In the genomic region with DNA sequence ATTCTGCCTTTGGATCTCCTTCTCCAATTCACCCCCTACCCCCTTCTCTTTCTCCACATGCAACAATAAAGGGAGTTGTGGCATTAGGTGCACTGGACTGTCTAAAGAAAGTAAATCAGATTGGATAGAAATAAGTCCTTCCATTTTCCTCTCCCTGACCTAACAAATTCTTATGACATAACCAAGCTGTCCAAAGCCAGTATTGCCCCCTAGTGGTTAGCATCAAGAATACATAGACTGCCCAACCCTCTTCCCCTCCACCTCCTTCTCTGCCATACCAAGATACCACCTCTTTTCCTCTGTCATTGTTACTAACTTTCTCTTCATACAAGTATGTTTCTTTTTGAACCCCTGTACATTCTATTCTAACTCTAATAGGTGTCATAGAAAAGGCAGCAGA, we compare ENCODE assay signal across 9 cellular contexts. TPM values are rescaled to one million over a fixed set of nuclear protein-coding genes. Genes with fewer than 3 reads are reported as not detected.
A peak's percentile ranks its signal among the peaks of the same experiment; 100 is the strongest.
DNase-seq lines count a peak whose midpoint lies in the region; ATAC-seq, FAIRE-seq and TF ChIP-seq lines count a peak whose summit lies in the region.
"Had no signal": no experiment of that assay in that cellular context is flagged by ENCODE, and none has a peak within 500 bp of the region (broad histone marks: within the 10 kb centered on the region; RNA-seq: fewer than 3 reads in every experiment).

No MANE protein-coding gene starts in this region.

- H4K8ac ChIP-seq in neuronal stem cell (ENCODE audit: low read depth, low read length): no peak overlapping the region

- no peak overlapping the region for H2BK12ac ChIP-seq in neuronal stem cell (ENCODE audit: low read length)

- peaks cover 70% of the 10 kb centered on the region for H3K4me1 Mint-ChIP-seq in WTC11

- intact Hi-C loops in right lobe of liver (cut with DNase I): no loop called here

- H2BK120ac ChIP-seq in neuronal stem cell (ENCODE audit: low read depth, low read length): no peak overlapping the region

- POLR2A ChIA-PET in WTC11 (lab: Charles Lee): no interaction called here

- CTCF ChIA-PET in WTC11 (lab: Charles Lee): interaction anchor here (0.5 to 2.8 kb wide), 22 partner anchors 9 to 391 kb away, joined by 3 to 15 read pairs (median 4); partner anchors contain the start of genes CDX1 and PPARGC1B

- H4K91ac ChIP-seq in neuronal stem cell (ENCODE audit: low read depth, low read length, poor library complexity): no peak overlapping the region

- H3K27me3 ChIP-seq in right lobe of liver: no peaks in the 10 kb centered on the region
- peaks cover 0 to 4% (median 0%) of the 10 kb centered on the region in 3 experiments for H3K27me3 ChIP-seq in neuronal stem cell (ENCODE audit: control insufficient read depth in 3 of 3, insufficient read depth in 3 of 3, low read depth in 1 of 3, low read length in 3 of 3)

- H2BK15ac ChIP-seq in neuronal stem cell (ENCODE audit: low read length): no peak overlapping the region

- TF ChIP-seq CTCF in WTC11 (IDR thresholded peaks at IDR 0.05) (peak; percentile 58), right lobe of liver (IDR thresholded peaks at IDR 0.05) (peak; percentile 13 to 37 (median 24))

- H3K9ac ChIP-seq in neuronal stem cell (ENCODE audit: low read depth, low read length, poor library complexity): no peak overlapping the region

- peaks cover 1% of the 10 kb centered on the region for H3K79me1 ChIP-seq in neuronal stem cell (ENCODE audit: low read depth, low read length)

- H3K36me3 ChIP-seq in right lobe of liver (no peaks in the 10 kb centered on the region), neuronal stem cell (replicated peaks in 1 of 2; ENCODE audit: control insufficient read depth in 2 of 2, insufficient read depth in 2 of 2, low read length in 2 of 2) (no peaks in the 10 kb centered on the region)

- H3K9me3 Mint-ChIP-seq in WTC11: peaks cover 10% of the 10 kb centered on the region

- no peak overlapping the region for H2BK5ac ChIP-seq in neuronal stem cell (ENCODE audit: low read length)

- H3K9me3 ChIP-seq in right lobe of liver: no peaks in the 10 kb centered on the region
- H3K9me3 ChIP-seq in neuronal stem cell (replicated peaks in 1 of 2; ENCODE audit: control insufficient read depth in 2 of 2, insufficient read depth in 1 of 2, low read depth in 1 of 2, low read length in 2 of 2): peaks cover 2 to 3% of the 10 kb centered on the region in 2 donors

- no peak for TF ChIP-seq POLR2A in right lobe of liver (IDR thresholded peaks at IDR 0.05)

- peak; percentile 2 for DNase-seq in COLO668 (lab: John Stamatoyannopoulos, UW; ENCODE audit: unreplicated experiment)
- DNase-seq in GM19239 (ENCODE audit: insufficient read length, low spot score): no peak
- DNase-seq in WTC11 (ENCODE audit: low spot score): no peak
- no peak for DNase-seq in right lobe of liver
- DNase-seq in neuronal stem cell (ENCODE audit: low spot score): no peak
- no peak for DNase-seq in NCI-H146 treated with DMSO at 0.1 percent for 48 hours (lab: John Stamatoyannopoulos, UW; ENCODE audit: unreplicated experiment)
- no peak for DNase-seq in stimulated activated CD8-positive, alpha-beta memory T cell treated with anti-CD3 and anti-CD28 coated beads, Interleukin-4, amount 100 ng/mL, for 48 hours

- H3K27ac Mint-ChIP-seq in WTC11: no peak overlapping the region

- H3K23ac ChIP-seq in neuronal stem cell (ENCODE audit: low read depth, low read length, poor library complexity): no peak overlapping the region

- no peak overlapping the region for H2AFZ ChIP-seq in neuronal stem cell (ENCODE audit: low read length)

- H3K14ac ChIP-seq in neuronal stem cell (ENCODE audit: low read length): no peak overlapping the region

- H3K4me3 ChIP-seq in right lobe of liver (no peak overlapping the region), neuronal stem cell (ENCODE audit: low read length in 2 of 2) (no peak overlapping the region)

- H3K18ac ChIP-seq in neuronal stem cell (ENCODE audit: low read length): no peak overlapping the region

- peak; percentile 8 for FAIRE-seq in GM19239 (lab: Jason Lieb, UNC)

- no peaks in the 10 kb centered on the region for H3K27me3 Mint-ChIP-seq in WTC11 (ENCODE audit: low read depth)

- H3K27ac ChIP-seq in right lobe of liver (no peak overlapping the region), neuronal stem cell (replicated peaks; ENCODE audit: low read length) (no peak overlapping the region)

- H3K4me3 Mint-ChIP-seq in WTC11: no peak overlapping the region

- peaks cover 0 to 4% (median 0%) of the 10 kb centered on the region in 4 donors for H3K4me1 ChIP-seq in right lobe of liver
- H3K4me1 ChIP-seq in neuronal stem cell (ENCODE audit: control insufficient read depth in 2 of 2, insufficient read depth in 1 of 2, low read depth in 1 of 2, low read length in 2 of 2): peaks cover 9 to 15% of the 10 kb centered on the region in 2 donors

- H3K36me3 Mint-ChIP-seq in WTC11: peaks cover 10% of the 10 kb centered on the region

- no peak overlapping the region for H2AK5ac ChIP-seq in neuronal stem cell (ENCODE audit: low read depth, low read length)

- H3K4ac ChIP-seq in neuronal stem cell (ENCODE audit: low read length): no peak overlapping the region

- ATAC-seq in WTC11 (peak; percentile 18; the same call in 1 of the 2 replicates), right lobe of liver (no peak), GM21447 (IDR thresholded peaks at IDR 0.05; ENCODE audit: unreplicated experiment) (no peak)
- ATAC-seq: activated CD4-positive, CD25-positive, alpha-beta regulatory T cell treated with anti-CD3 and anti-CD28 coated beads, Interleukin-2, amount 50 U/mL, for 24 hours had no signal

- H3K4me2 ChIP-seq in neuronal stem cell (ENCODE audit: insufficient read depth, low read length, poor library complexity, severe bottlenecking): no peak overlapping the region

TF ChIP-seq in WTC11, 78 proteins besides CTCF, POLR2A, EP300 and RAD21:
- TF ChIP-seq SOX15 (CRISPR knock-in tag; IDR thresholded peaks at IDR 0.05) (no peak), ATF3 (CRISPR knock-in tag; conservative IDR thresholded peaks at IDR 0.05) (no peak)

RNA-seq across cellular contexts. Expression of gene PPARGC1B, which starts 45.7 kb away (rescaled TPM):
- total RNA-seq in WTC11 (2021) (10.9 to 15.8 TPM (median 11.0 TPM) in 3 replicates), right lobe of liver (1 to 10 TPM; 2.3 to 7.5 (median 3.9) TPM)
- 0.66 TPM for polyA plus RNA-seq in neuronal stem cell (2013, experiment 1 of 2)
- polyA plus RNA-seq in neuronal stem cell (2013, experiment 2 of 2): 0.65 TPM
